ENCODE assay signal across 10 cellular contexts in genomic region chr11:114291847-114292680, GRCh38. TPM values are rescaled to one million over a fixed set of nuclear protein-coding genes. Genes with fewer than 3 reads are reported as not detected.
A peak's percentile ranks its signal among the peaks of the same experiment; 100 is the strongest.
DNase-seq lines count a peak whose midpoint lies in the region; ATAC-seq, FAIRE-seq and TF ChIP-seq lines count a peak whose summit lies in the region.
"Had no signal": no experiment of that assay in that cellular context is flagged by ENCODE, and none has a peak within 500 bp of the region (broad histone marks: within the 10 kb centered on the region; RNA-seq: fewer than 3 reads in every experiment).

No MANE protein-coding gene starts in this region.

- peaks cover 3% of the 10 kb centered on the region; the same call in 1 of the 3 replicates for H3K9me3 ChIP-seq in A549

- TF ChIP-seq EP300 in A549 (IDR thresholded peaks at IDR 0.05): 0 out of 5 replicates have a peak, but pooled peaks of 1 of the 2 experiments have one; percentile 22

- peak overlapping the region; percentile 19; the same call in 1 of the 3 replicates for H3K4me3 ChIP-seq in A549

- 1% methylated on average over 4 of the region's 4 CpGs for WGBS in A549 (ENCODE audit: missing lambda C conversion rate)

- DNase-seq in A549 (ENCODE audit: low read depth in 1 of 2, low spot score in 1 of 2) (peak in 1 of 2 experiments; percentile 79), LHCN-M2 (ENCODE audit: low read depth) (peak; percentile 92), dedifferentiated amniotic fluid mesenchymal stem cell (ENCODE audit: extremely low spot score) (peak; percentile 74), myocyte (ENCODE audit: low read depth) (peak; percentile 78), midbrain (lab: John Stamatoyannopoulos, UW) (no peak), putamen (ENCODE audit: low spot score) (no peak)
- DNase-seq: activated B cell treated with CpG ODN at 0.5 μM for 24 hours, NCI-H774 had no signal

- FAIRE-seq in A549 (lab: Jason Lieb, UNC): peak; percentile 43

- ATAC-seq in A549 (no peak), HG02840 (IDR thresholded peaks at IDR 0.05; ENCODE audit: low FRiP score, unreplicated experiment) (no peak), HG03196 (IDR thresholded peaks at IDR 0.05; ENCODE audit: unreplicated experiment) (no peak)

- peak overlapping the region; percentile 100 for H3K27ac ChIP-seq in A549

- CTCF ChIA-PET in A549 (lab: Yijun Ruan, JAX): interaction anchor here (1.1 to 3.9 kb wide), 3 partner anchors 11 to 18 kb away, joined by 3 to 25 read pairs (median 3); no protein-coding TSS in a partner anchor

- H3K4me2 ChIP-seq in A549: peak overlapping the region; percentile 80

- TF ChIP-seq RAD21 in A549 (conservative IDR thresholded peaks at IDR 0.05 in 1 of 2, IDR thresholded peaks at IDR 0.05 in 1 of 2): no peak

- no peak for TF ChIP-seq POLR2A in A549 (IDR thresholded peaks at IDR 0.05; ENCODE audit: low read length)

- POLR2A ChIA-PET in A549 (lab: Yijun Ruan, JAX): interaction anchor here (0.6 to 1.0 kb wide), 2 partner anchors 13 to 16 kb away, joined by 3 read pairs; no protein-coding TSS in a partner anchor

- peaks cover 58% of the 10 kb centered on the region for H3K4me1 ChIP-seq in A549

- TF ChIP-seq CTCF in A549 (IDR thresholded peaks at IDR 0.05): no peak

TF ChIP-seq in A549, 52 proteins besides CTCF, POLR2A, EP300 and RAD21:
- TF ChIP-seq HEYL (CRISPR knock-in tag; IDR thresholded peaks at IDR 0.05): no peak
- 0 out of 2 replicates have a peak, but pooled peaks have one; percentile 24 for TF ChIP-seq FOSL2 (IDR thresholded peaks at IDR 0.05)
- peak; percentile 41; the same call in 1 of the 2 replicates for TF ChIP-seq FOSL2 (CRISPR knock-in tag; IDR thresholded peaks at IDR 0.05)
- TF ChIP-seq ELK1 (IDR thresholded peaks at IDR 0.05; ENCODE audit: low read depth, low read length): no peak
- TF ChIP-seq HOXB5 (CRISPR knock-in tag; IDR thresholded peaks at IDR 0.05): peak; percentile 52; the same call in 1 of the 2 replicates

RNA-seq across cellular contexts. Expression of gene NNMT, which starts 4.1 kb away (rescaled TPM):
- polyA plus RNA-seq in A549 (2011; rRNA removed) (285 and 296 TPM in 2 replicates), A549 (2017; fragmentation: RNase III; extraction: RNeasy Plus Mini Kit Qiagen cat#74134 plus additional on column Dnase treatment) (295 to 421 TPM (median 390 TPM) in 3 replicates)
- 196 and 199 TPM in 2 replicates for polyA plus RNA-seq in A549 (2012; cell fraction: cytosol; rRNA removed)
- polyA plus RNA-seq in A549 (2012; cell fraction: nucleus; rRNA removed): 179 and 198 TPM in 2 replicates
- 123 and 152 TPM in 2 replicates for polyA minus RNA-seq in A549 (2011; rRNA and poly(A)+ RNA removed)
- total RNA-seq in LHCN-M2 (2014; rRNA removed) (759 and 1,139 TPM in 2 replicates), myocyte (921 and 1,107 TPM in 2 replicates)
- polyA plus RNA-seq in LHCN-M2 (2012): 1,047 TPM
- polyA plus RNA-seq in myocyte (2012): 2,128 TPM
- total RNA-seq: activated B cell treated with CpG ODN at 0.5 μM for 24 hours had no signal

Comparison
In these comparisons a context has a peak if more than half of its experiments do, and no peak if none do; other contexts are left out.
1. DNase-seq: peak in LHCN-M2 (single experiment), dedifferentiated amniotic fluid mesenchymal stem cell (single experiment) and myocyte (single experiment); none in midbrain (single experiment) and putamen (single experiment).